Comparison of ENCODE assay signal across 9 cellular contexts in genomic region chr9:83596899-83597504, GRCh38. TPM values are rescaled to one million over a fixed set of nuclear protein-coding genes. Genes with fewer than 3 reads are reported as not detected.
DNase-seq lines count a peak whose midpoint lies in the region; ATAC-seq, FAIRE-seq and TF ChIP-seq lines count a peak whose summit lies in the region.
"Had no signal": no experiment of that assay in that cellular context is flagged by ENCODE, and none has a peak within 500 bp of the region (broad histone marks: within the 10 kb centered on the region; RNA-seq: fewer than 3 reads in every experiment).

No MANE protein-coding gene starts in this region.

- DNase-seq in COLO829 (ENCODE audit: low spot score) (peak; percentile 68), NCI-H460 (ENCODE audit: extremely low read depth, low read depth) (peak; percentile 15), right atrium auricular region (ENCODE audit: low spot score) (no peak), RCC 7860 (ENCODE audit: low spot score) (no peak)
- peak; percentile 57 to 66 for DNase-seq in activated T-cell treated with anti-CD3 and anti-CD28 coated beads, Interleukin-2, amount 50 U/mL, for 48 hours
- peak; percentile 10 to 39 for DNase-seq in stimulated activated CD4-positive, alpha-beta T cell treated with anti-CD3 and anti-CD28 coated beads, Interleukin-15, amount 100 ng/mL, for 48 hours (ENCODE audit: low read depth in 2 of 2)

- no peaks in the 10 kb centered on the region for H3K4me1 ChIP-seq in right atrium auricular region

- no peak for FAIRE-seq in RCC 7860 (lab: Jason Lieb, UNC)

- no peaks in the 10 kb centered on the region for H3K27me3 Mint-ChIP-seq in stimulated activated memory B cell treated with anti-CD40 and anti-IgM and Interleukin-4, amounts not matched to agents 10 μg/mL and 1 μg/mL and 100 μg/mL, for 72 hours
- H3K27me3 Mint-ChIP-seq: naive thymus-derived CD4-positive, alpha-beta T cell had no signal

- ATAC-seq in GM19455 (IDR thresholded peaks at IDR 0.05; ENCODE audit: unreplicated experiment): peak; percentile 72
- ATAC-seq in stimulated activated memory B cell treated with anti-CD40 and anti-IgM and Interleukin-4, amounts not matched to agents 10 μg/mL and 1 μg/mL and 100 μg/mL, for 72 hours: no peak
- ATAC-seq: naive thymus-derived CD4-positive, alpha-beta T cell had no signal

- H3K9me3 ChIP-seq in right atrium auricular region: no peaks in the 10 kb centered on the region

- no peaks in the 10 kb centered on the region for H3K27me3 ChIP-seq in right atrium auricular region

- peak; percentile 60 to 83 for TF ChIP-seq CTCF in right atrium auricular region (IDR thresholded peaks at IDR 0.05)

- H3K27ac ChIP-seq in right atrium auricular region: no peak overlapping the region

- no peak overlapping the region for H3K4me3 Mint-ChIP-seq in stimulated activated memory B cell treated with anti-CD40 and anti-IgM and Interleukin-4, amounts not matched to agents 10 μg/mL and 1 μg/mL and 100 μg/mL, for 72 hours
- H3K4me3 Mint-ChIP-seq: naive thymus-derived CD4-positive, alpha-beta T cell had no signal

- H3K36me3 ChIP-seq in right atrium auricular region: no peaks in the 10 kb centered on the region

- no peaks in the 10 kb centered on the region for H3K9me3 Mint-ChIP-seq in stimulated activated memory B cell treated with anti-CD40 and anti-IgM and Interleukin-4, amounts not matched to agents 10 μg/mL and 1 μg/mL and 100 μg/mL, for 72 hours

- H3K4me1 Mint-ChIP-seq in stimulated activated memory B cell treated with anti-CD40 and anti-IgM and Interleukin-4, amounts not matched to agents 10 μg/mL and 1 μg/mL and 100 μg/mL, for 72 hours: no peaks in the 10 kb centered on the region

- no peak overlapping the region for H3K27ac Mint-ChIP-seq in stimulated activated memory B cell treated with anti-CD40 and anti-IgM and Interleukin-4, amounts not matched to agents 10 μg/mL and 1 μg/mL and 100 μg/mL, for 72 hours
- H3K27ac Mint-ChIP-seq: naive thymus-derived CD4-positive, alpha-beta T cell had no signal

- H3K36me3 Mint-ChIP-seq in stimulated activated memory B cell treated with anti-CD40 and anti-IgM and Interleukin-4, amounts not matched to agents 10 μg/mL and 1 μg/mL and 100 μg/mL, for 72 hours: no peaks in the 10 kb centered on the region

- no peak overlapping the region for H3K4me3 ChIP-seq in right atrium auricular region

RNA-seq across cellular contexts. Expression of gene IDNK, which starts 25.9 kb away (rescaled TPM):
- 13.7 and 16.8 TPM in 2 replicates for total RNA-seq in NCI-H460 (2014; rRNA removed; shearing (Covaris generic))
- polyA plus RNA-seq in NCI-H460 (2014; cell fraction: nucleus; rRNA removed): 7.5 and 17.9 TPM in 2 replicates
- 1 to 10 TPM; 2.8 to 3.9 TPM for total RNA-seq in right atrium auricular region

RNA-seq across cellular contexts. Expression of gene FRMD3, which starts 58.8 kb away (rescaled TPM):
- total RNA-seq in NCI-H460 (2014; rRNA removed; shearing (Covaris generic)): 2.7 TPM in 2 replicates
- polyA plus RNA-seq in NCI-H460 (2014; cell fraction: nucleus; rRNA removed): 1.6 and 2.9 TPM in 2 replicates
- 10 to 100 TPM; 31.4 to 77.5 TPM for total RNA-seq in right atrium auricular region

Comparison
In these comparisons a context has a peak if more than half of its experiments do, and no peak if none do; other contexts are left out.
1. DNase-seq: peak in COLO829 (single experiment), NCI-H460 (single experiment), activated T-cell treated with anti-CD3 and anti-CD28 coated beads, Interleukin-2, amount 50 U/mL, for 48 hours (2 of 2) and stimulated activated CD4-positive, alpha-beta T cell treated with anti-CD3 and anti-CD28 coated beads, Interleukin-15, amount 100 ng/mL, for 48 hours (2 of 2); none in right atrium auricular region (single experiment) and RCC 7860 (single experiment).